Comparison of ENCODE assay signal across 20 cellular contexts in the genomic region with DNA sequence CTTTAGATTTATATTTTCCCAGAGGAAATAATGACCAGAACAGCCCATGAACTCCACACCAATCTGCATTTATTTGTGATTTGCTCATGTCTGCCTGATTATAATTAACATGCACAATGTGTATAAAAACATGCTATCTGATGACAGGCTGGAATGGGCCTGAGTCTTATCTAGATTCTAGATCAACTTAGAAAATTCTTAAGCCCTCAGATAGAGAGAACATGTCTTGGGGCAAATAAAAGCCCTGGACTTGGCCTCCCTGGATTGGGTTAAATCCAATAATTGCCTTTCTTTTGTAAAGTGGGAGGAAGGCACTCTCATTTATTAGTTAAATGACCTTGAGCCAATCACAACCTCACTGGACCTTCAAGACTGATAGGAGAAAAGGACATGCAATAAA.
DNase-seq lines count a peak whose midpoint lies in the region; ATAC-seq, FAIRE-seq and TF ChIP-seq lines count a peak whose summit lies in the region.
"Had no signal": no experiment of that assay in that cellular context is flagged by ENCODE, and none has a peak within 500 bp of the region (broad histone marks: within the 10 kb centered on the region; RNA-seq: fewer than 3 reads in every experiment).

No MANE protein-coding gene starts in this region.

- TF ChIP-seq RAD21 in HepG2 (CRISPR knock-in tag; IDR thresholded peaks at IDR 0.05) = no peak

- no TSS peak for BruUV-seq in HepG2 (replicated peaks; lab: Mats Ljungman, UMichigan)

- H3K27me3 ChIP-seq in HepG2 (ENCODE audit: control insufficient read depth in 1 of 2, insufficient read depth in 2 of 2, low read length in 2 of 2) (no peaks in the 10 kb centered on the region), right lobe of liver (no peaks in the 10 kb centered on the region)
- H3K27me3 ChIP-seq: BE2C had no signal

- peaks cover 98% of the 10 kb centered on the region for H3K79me2 ChIP-seq in HepG2 (ENCODE audit: insufficient read depth, low read length)

- CTCF ChIA-PET in HepG2 (lab: Yijun Ruan, JAX; ENCODE audit: low intra/inter-chr PET ratio, low total read pairs) = no interaction called here

- TF ChIP-seq POLR2A in HepG2 (IDR thresholded peaks at IDR 0.05; ENCODE audit: insufficient read depth in 1 of 2, low read depth in 2 of 2, low read length in 2 of 2) (no peak), right lobe of liver (IDR thresholded peaks at IDR 0.05) (no peak)

- no peak for TF ChIP-seq EP300 in HepG2 (IDR thresholded peaks at IDR 0.05; ENCODE audit: low read depth in 2 of 2, low read length in 2 of 2)
- no peak for TF ChIP-seq EP300 in HepG2 (CRISPR knock-in tag; IDR thresholded peaks at IDR 0.05; ENCODE audit: borderline replicate concordance)

- no peak overlapping the region for H3K4me3 ChIP-seq in HepG2 (replicated peaks in 1 of 3; ENCODE audit: insufficient read depth in 1 of 3, low read depth in 2 of 3, low read length in 3 of 3)
- H3K4me3 ChIP-seq in right lobe of liver = no peak overlapping the region

- intact Hi-C loops in HepG2 (cut with micrococcal nuclease; ENCODE audit: unreplicated experiment) (no loop called here), right lobe of liver (cut with DNase I) (no loop called here)

- DNase-seq in HepG2 (ENCODE audit: low spot score) (no peak), right lobe of liver (no peak), HFFc6 (no peak), NCI-H69 (lab: John Stamatoyannopoulos, UW) (peak; percentile 7), superior temporal gyrus (ENCODE audit: extremely low spot score) (no peak), cerebellar nuclear complex (lab: John Stamatoyannopoulos, UW) (no peak), cortex of kidney (lab: John Stamatoyannopoulos, UW) (no peak)
- DNase-seq: ACHN; BE2C; C1 segment of cervical spinal cord; Caco-2; CD4-positive, alpha-beta T cell; GF-D8; GOT3; H7; KBM-7 had no signal

- no peak for FAIRE-seq in HepG2 (lab: Jason Lieb, UNC)
- FAIRE-seq: A204.1, D721Med, HTR-8/SVneo had no signal

- H3K27ac ChIP-seq in HepG2 (ENCODE audit: extremely low read length, insufficient read depth, low read length) (peak overlapping the region; percentile 1), right lobe of liver (no peak overlapping the region)

- H3K36me3 ChIP-seq in HepG2 (replicated peaks in 1 of 2; ENCODE audit: control insufficient read depth in 1 of 2, insufficient read depth in 2 of 2, low read length in 2 of 2) (peaks cover 36 to 76% of the 10 kb centered on the region in 2 experiments), right lobe of liver (peaks cover 0 to 10% (median 0%) of the 10 kb centered on the region in 4 donors)
- H3K36me3 ChIP-seq: BE2C had no signal

- H3K4me1 ChIP-seq in HepG2 (ENCODE audit: insufficient read depth, low read length) (peaks cover 88% of the 10 kb centered on the region), right lobe of liver (peaks cover 0 to 40% (median 15%) of the 10 kb centered on the region in 4 donors)
- H3K4me1 ChIP-seq: BE2C, Caco-2 had no signal

- H3K4me3 Mint-ChIP-seq in HFFc6 = no peak overlapping the region
- H3K4me3 Mint-ChIP-seq: CD4-positive, alpha-beta T cell; IgD-negative memory B cell had no signal

- peaks cover 3% of the 10 kb centered on the region; the same call in 1 of the 2 replicates for H4K20me1 ChIP-seq in HepG2 (ENCODE audit: insufficient read depth, low read length)

- no peaks in the 10 kb centered on the region for H3K27me3 Mint-ChIP-seq in HFFc6 (ENCODE audit: insufficient read depth)
- H3K27me3 Mint-ChIP-seq: CD4-positive, alpha-beta T cell had no signal

- peaks cover 99% of the 10 kb centered on the region for H3K4me1 Mint-ChIP-seq in HFFc6 (ENCODE audit: low read depth)
- H3K4me1 Mint-ChIP-seq: IgD-negative memory B cell had no signal

- H3K9me3 ChIP-seq in HepG2 (ENCODE audit: low read length) (no peaks in the 10 kb centered on the region), right lobe of liver (no peaks in the 10 kb centered on the region)
- H3K9me3 ChIP-seq: BE2C, Caco-2 had no signal

- peaks cover 59% of the 10 kb centered on the region for H3K36me3 Mint-ChIP-seq in HFFc6 (ENCODE audit: low read depth)
- H3K36me3 Mint-ChIP-seq: IgD-negative memory B cell had no signal

- in situ Hi-C loops in HepG2 (cut with HindIII; ENCODE audit: extremely low pct_ligation_motif_present, low pct_unique_long_range_greater_than_20kb) = no loop called here

- no peak overlapping the region for H3K9ac ChIP-seq in HepG2 (ENCODE audit: insufficient read depth, low read depth, low read length)

- H3K9me3 Mint-ChIP-seq in HFFc6 = no peaks in the 10 kb centered on the region
- H3K9me3 Mint-ChIP-seq: CD4-positive, alpha-beta T cell had no signal

- TF ChIP-seq CTCF in HepG2 (CRISPR knock-in tag; IDR thresholded peaks at IDR 0.05) (no peak), right lobe of liver (IDR thresholded peaks at IDR 0.05) (no peak), HFFc6 (IDR thresholded peaks at IDR 0.05) (no peak)

- no peak for ATAC-seq in HepG2
- ATAC-seq in right lobe of liver = no peak

- no peak overlapping the region for H2AFZ ChIP-seq in HepG2 (ENCODE audit: low read length)

- no peak overlapping the region for H3K4me2 ChIP-seq in HepG2 (ENCODE audit: low read depth, low read length)

- POLR2A ChIA-PET in HepG2 (lab: Yijun Ruan, JAX) = no interaction called here

- peak overlapping the region; percentile 30 for H3K27ac Mint-ChIP-seq in HFFc6
- H3K27ac Mint-ChIP-seq: CD4-positive, alpha-beta T cell; IgD-negative memory B cell had no signal

TF ChIP-seq in HepG2, 621 proteins besides CTCF, POLR2A, EP300 and RAD21:
- no peak for TF ChIP-seq TSC22D2 (CRISPR knock-in tag; IDR thresholded peaks at IDR 0.05; ENCODE audit: borderline replicate concordance)
- no peak for TF ChIP-seq ZNF354B (CRISPR knock-in tag; IDR thresholded peaks at IDR 0.05)
- TF ChIP-seq RBM39 (IDR thresholded peaks at IDR 0.05; ENCODE audit: low read depth, low read length, poor library complexity, severe bottlenecking) = no peak
- no peak for TF ChIP-seq ZNF235 (CRISPR knock-in tag; IDR thresholded peaks at IDR 0.05; ENCODE audit: borderline replicate concordance)
- TF ChIP-seq ZNF234 (CRISPR knock-in tag; conservative IDR thresholded peaks at IDR 0.05) = no peak
- no peak for TF ChIP-seq KMT2A (CRISPR knock-in tag; IDR thresholded peaks at IDR 0.05)
- no peak for TF ChIP-seq CCDC6 (CRISPR knock-in tag; IDR thresholded peaks at IDR 0.05)
